In genomic region chr9:129125478-129125877, GRCh38 we compare ENCODE assay signal across 9 cellular contexts. TPM values are rescaled to one million over a fixed set of nuclear protein-coding genes. Genes with fewer than 3 reads are reported as not detected.
DNase-seq lines count a peak whose midpoint lies in the region; ATAC-seq and TF ChIP-seq lines count a peak whose summit lies in the region.
"Had no signal": no experiment of that assay in that cellular context is flagged by ENCODE, and none has a peak within 500 bp of the region (broad histone marks: within the 10 kb centered on the region; RNA-seq: fewer than 3 reads in every experiment).

No MANE protein-coding gene starts in this region.

- no peaks in the 10 kb centered on the region for H3K4me1 Mint-ChIP-seq in activated T-cell treated with anti-CD3 and anti-CD28 coated beads, Interleukin-2, amount 50 U/mL, for 24 hours (ENCODE audit: low read depth)
- H3K4me1 Mint-ChIP-seq in activated T-cell treated with anti-CD3 and anti-CD28 coated beads, Interleukin-2, amount 50 U/mL, for 72 hours (ENCODE audit: low read depth): no peaks in the 10 kb centered on the region

- H3K27ac ChIP-seq in RWPE2 (ENCODE audit: poor library complexity, severe bottlenecking): peak overlapping the region; percentile 29
- H3K27ac ChIP-seq: parathyroid adenoma had no signal

- peaks cover 7% of the 10 kb centered on the region for H3K4me1 ChIP-seq in RWPE2 (ENCODE audit: insufficient read depth, poor library complexity, severe bottlenecking)

- DNase-seq in GM12865 (ENCODE audit: low read depth) (peak; percentile 76), RWPE2 (ENCODE audit: low spot score) (no peak), kidney glomerular epithelial cell (lab: John Stamatoyannopoulos, UW) (peak; percentile 56), left ventricle myocardium superior (no peak)
- DNase-seq in activated T-cell treated with anti-CD3 and anti-CD28 coated beads, Interleukin-2, amount 50 U/mL, for 24 hours: no peak
- DNase-seq in activated T-cell treated with anti-CD3 and anti-CD28 coated beads, Interleukin-2, amount 50 U/mL, for 72 hours: no peak
- DNase-seq: activated CD8-positive, alpha-beta T cell treated with anti-CD3 and anti-CD28 coated beads, Interleukin-2, amount 10 ng/mL, durations not matched to agents 7 days and 5 days; hypothalamus had no signal

- no peaks in the 10 kb centered on the region for H3K9me3 ChIP-seq in RWPE2 (ENCODE audit: severe bottlenecking)

- no peaks in the 10 kb centered on the region for H3K27me3 Mint-ChIP-seq in activated T-cell treated with anti-CD3 and anti-CD28 coated beads, Interleukin-2, amount 50 U/mL, for 24 hours
- no peaks in the 10 kb centered on the region for H3K27me3 Mint-ChIP-seq in activated T-cell treated with anti-CD3 and anti-CD28 coated beads, Interleukin-2, amount 50 U/mL, for 72 hours (ENCODE audit: low read depth)

- TF ChIP-seq CTCF in GM12865 (IDR thresholded peaks at IDR 0.05; ENCODE audit: insufficient read depth, low read depth, low read length, missing control alignments) (no peak), RWPE2 (IDR thresholded peaks at IDR 0.05; ENCODE audit: poor library complexity, severe bottlenecking) (no peak)

- H3K27ac Mint-ChIP-seq in activated T-cell treated with anti-CD3 and anti-CD28 coated beads, Interleukin-2, amount 50 U/mL, for 24 hours: no peak overlapping the region
- H3K27ac Mint-ChIP-seq in activated T-cell treated with anti-CD3 and anti-CD28 coated beads, Interleukin-2, amount 50 U/mL, for 72 hours: no peak overlapping the region
- H3K27ac Mint-ChIP-seq: activated CD8-positive, alpha-beta T cell treated with anti-CD3 and anti-CD28 coated beads, Interleukin-2, amount 10 ng/mL, durations not matched to agents 7 days and 5 days had no signal

- no peaks in the 10 kb centered on the region for H3K27me3 ChIP-seq in RWPE2 (ENCODE audit: insufficient read depth, poor library complexity, severe bottlenecking)

- peaks cover 72% of the 10 kb centered on the region for H3K36me3 Mint-ChIP-seq in activated T-cell treated with anti-CD3 and anti-CD28 coated beads, Interleukin-2, amount 50 U/mL, for 24 hours (ENCODE audit: low read depth)
- peaks cover 0 to 4% of the 10 kb centered on the region in 2 donors for H3K36me3 Mint-ChIP-seq in activated T-cell treated with anti-CD3 and anti-CD28 coated beads, Interleukin-2, amount 50 U/mL, for 72 hours (ENCODE audit: insufficient read depth in 2 of 2)

- no peak overlapping the region for H3K4me3 Mint-ChIP-seq in activated T-cell treated with anti-CD3 and anti-CD28 coated beads, Interleukin-2, amount 50 U/mL, for 24 hours
- H3K4me3 Mint-ChIP-seq in activated T-cell treated with anti-CD3 and anti-CD28 coated beads, Interleukin-2, amount 50 U/mL, for 72 hours: no peak overlapping the region
- H3K4me3 Mint-ChIP-seq: activated CD8-positive, alpha-beta T cell treated with anti-CD3 and anti-CD28 coated beads, Interleukin-2, amount 10 ng/mL, durations not matched to agents 7 days and 5 days had no signal

- H3K9me3 Mint-ChIP-seq in activated T-cell treated with anti-CD3 and anti-CD28 coated beads, Interleukin-2, amount 50 U/mL, for 24 hours: no peaks in the 10 kb centered on the region
- H3K9me3 Mint-ChIP-seq in activated T-cell treated with anti-CD3 and anti-CD28 coated beads, Interleukin-2, amount 50 U/mL, for 72 hours: no peaks in the 10 kb centered on the region

- ATAC-seq in RWPE2 (ENCODE audit: low read depth) (peak; percentile 67), left ventricle myocardium superior (no peak)
- no peak for ATAC-seq in activated T-cell treated with anti-CD3 and anti-CD28 coated beads, Interleukin-2, amount 50 U/mL, for 72 hours (replicated peaks in 1 of 2)
- ATAC-seq: activated CD8-positive, alpha-beta T cell treated with anti-CD3 and anti-CD28 coated beads, Interleukin-2, amount 10 ng/mL, durations not matched to agents 7 days and 5 days had no signal

- H3K36me3 ChIP-seq in RWPE2 (ENCODE audit: low read depth): peaks cover 71% of the 10 kb centered on the region

- intact Hi-C loops in left ventricle myocardium superior (cut with micrococcal nuclease): no loop called here

- H3K4me3 ChIP-seq in GM12865 (ENCODE audit: low read depth, low read length) (no peak overlapping the region), RWPE2 (ENCODE audit: severe bottlenecking) (no peak overlapping the region)

RNA-seq across cellular contexts. Expression of gene PTPA, which starts 14.3 kb away (rescaled TPM):
- 10 to 100 TPM; 85.5 to 98.3 TPM for total RNA-seq in activated T-cell treated with anti-CD3 and anti-CD28 coated beads, Interleukin-2, amount 50 U/mL, for 72 hours
- total RNA-seq in left ventricle myocardium superior: 186 TPM

RNA-seq across cellular contexts. Expression of gene CRAT, which starts 14.9 kb away (rescaled TPM):
- 10 to 100 TPM; 21.4 to 23.8 TPM for total RNA-seq in activated T-cell treated with anti-CD3 and anti-CD28 coated beads, Interleukin-2, amount 50 U/mL, for 72 hours
- 94.6 TPM for total RNA-seq in left ventricle myocardium superior

RNA-seq across cellular contexts. Expression of gene DOLPP1, which starts 44.6 kb away (rescaled TPM):
- total RNA-seq in activated T-cell treated with anti-CD3 and anti-CD28 coated beads, Interleukin-2, amount 50 U/mL, for 72 hours: 10 to 100 TPM; 17.1 to 22.3 TPM
- total RNA-seq in left ventricle myocardium superior: 5.2 TPM

RNA-seq across cellular contexts. Expression of gene IER5L, which starts 52.6 kb away (rescaled TPM):
- total RNA-seq in activated T-cell treated with anti-CD3 and anti-CD28 coated beads, Interleukin-2, amount 50 U/mL, for 72 hours: 1 to 10 TPM; 4.2 to 4.6 TPM
- total RNA-seq in left ventricle myocardium superior: 3.5 TPM

Comparison
In these comparisons a context has a peak if more than half of its experiments do, and no peak if none do; other contexts are left out.
1. DNase-seq: peak in GM12865 (single experiment) and kidney glomerular epithelial cell (single experiment); none in RWPE2 (single experiment), activated T-cell treated with anti-CD3 and anti-CD28 coated beads, Interleukin-2, amount 50 U/mL, for 24 hours (single experiment), activated T-cell treated with anti-CD3 and anti-CD28 coated beads, Interleukin-2, amount 50 U/mL, for 72 hours (0 of 2) and left ventricle myocardium superior (single experiment).